Comparison of ENCODE assay signal across 27 cellular contexts in genomic region chr22:22245935-22246525, GRCh38. TPM values are rescaled to one million over a fixed set of nuclear protein-coding genes. Genes with fewer than 3 reads are reported as not detected.
"Had no signal": no experiment of that assay in that cellular context is flagged by ENCODE, and none has a peak within 500 bp of the region (broad histone marks: within the 10 kb centered on the region; RNA-seq: fewer than 3 reads in every experiment).

No MANE protein-coding gene starts in this region.

- H3K36me3 Mint-ChIP-seq: activated naive CD4-positive, alpha-beta T cell treated with anti-CD3 and anti-CD28 coated beads, Interleukin-2, amount 50 U/mL, for 72 hours had no signal

- DNase-seq: activated CD4-positive, CD25-positive, alpha-beta regulatory T cell treated with anti-CD3 and anti-CD28 coated beads, Interleukin-2, amount 50 U/mL, for 72 hours; activated gamma-delta T cell treated with Interleukin-2 at 50 U/mL for 16 hours; cerebellar nuclear complex; cortex of kidney; effector CD4-positive, alpha-beta T cell; heart left ventricle; kidney; occipital lobe; retina; stimulated activated CD4-positive, alpha-beta T cell treated with anti-CD3 and anti-CD28 coated beads, Interleukin-12 subunit alpha, Interleukin-12 subunit beta, amount 100 ng/mL, for 4 hours; stimulated activated CD4-positive, alpha-beta T cell treated with anti-CD3 and anti-CD28 coated beads, Interleukin-1b, Interleukin-23, amount 100 ng/mL, for 48 hours; stimulated activated CD8-positive, alpha-beta memory T cell treated with anti-CD3 and anti-CD28 coated beads, Interleukin-4, amount 100 ng/mL, for 48 hours; stimulated activated naive CD4-positive, alpha-beta T cell treated with Interleukin-2 at 50 U/mL for 16 hours; thyroid gland had no signal

- FAIRE-seq: astrocyte, bronchial epithelial cell, kidney had no signal

- ATAC-seq: activated naive CD4-positive, alpha-beta T cell treated with anti-CD3 and anti-CD28 coated beads, Interleukin-2, amount 50 U/mL, for 72 hours; esophagus mucosa; gastroesophageal sphincter; heart left ventricle; left lobe of liver had no signal

- H3K9me3 Mint-ChIP-seq: activated naive CD4-positive, alpha-beta T cell treated with anti-CD3 and anti-CD28 coated beads, Interleukin-2, amount 50 U/mL, for 72 hours had no signal

- H3K9me3 ChIP-seq: adrenal gland, gastroesophageal sphincter, heart left ventricle, thyroid gland had no signal

- H3K4me1 ChIP-seq: adrenal gland, gastroesophageal sphincter, heart left ventricle, thyroid gland had no signal

- H3K27me3 ChIP-seq: thyroid gland had no signal

- H3K36me3 ChIP-seq: adrenal gland, gastroesophageal sphincter, heart left ventricle, thyroid gland had no signal

- H3K27ac Mint-ChIP-seq: activated naive CD4-positive, alpha-beta T cell treated with anti-CD3 and anti-CD28 coated beads, Interleukin-2, amount 50 U/mL, for 72 hours had no signal

- H3K27ac ChIP-seq: adrenal gland, gastroesophageal sphincter, heart left ventricle, thyroid gland had no signal

- H3K4me3 ChIP-seq: adrenal gland, gastroesophageal sphincter, heart left ventricle, lung, thyroid gland had no signal

RNA-seq across cellular contexts. Expression of gene VPREB1, which starts 1.4 kb away (rescaled TPM):
- total RNA-seq: activated CD8-positive, alpha-beta memory T cell treated with anti-CD3 and anti-CD28 coated beads for 36 hours; activated naive CD4-positive, alpha-beta T cell treated with anti-CD3 and anti-CD28 coated beads, Interleukin-2, amount 50 U/mL, for 72 hours; adrenal gland; astrocyte; bronchial epithelial cell; esophagus mucosa; gastroesophageal sphincter; heart left ventricle; kidney; left lobe of liver; lung; occipital lobe; posterior vena cava; subcutaneous adipose tissue; thyroid gland; ureter had no signal
- polyA plus RNA-seq: adrenal gland, heart left ventricle, neural cell had no signal
